In the genomic region with DNA sequence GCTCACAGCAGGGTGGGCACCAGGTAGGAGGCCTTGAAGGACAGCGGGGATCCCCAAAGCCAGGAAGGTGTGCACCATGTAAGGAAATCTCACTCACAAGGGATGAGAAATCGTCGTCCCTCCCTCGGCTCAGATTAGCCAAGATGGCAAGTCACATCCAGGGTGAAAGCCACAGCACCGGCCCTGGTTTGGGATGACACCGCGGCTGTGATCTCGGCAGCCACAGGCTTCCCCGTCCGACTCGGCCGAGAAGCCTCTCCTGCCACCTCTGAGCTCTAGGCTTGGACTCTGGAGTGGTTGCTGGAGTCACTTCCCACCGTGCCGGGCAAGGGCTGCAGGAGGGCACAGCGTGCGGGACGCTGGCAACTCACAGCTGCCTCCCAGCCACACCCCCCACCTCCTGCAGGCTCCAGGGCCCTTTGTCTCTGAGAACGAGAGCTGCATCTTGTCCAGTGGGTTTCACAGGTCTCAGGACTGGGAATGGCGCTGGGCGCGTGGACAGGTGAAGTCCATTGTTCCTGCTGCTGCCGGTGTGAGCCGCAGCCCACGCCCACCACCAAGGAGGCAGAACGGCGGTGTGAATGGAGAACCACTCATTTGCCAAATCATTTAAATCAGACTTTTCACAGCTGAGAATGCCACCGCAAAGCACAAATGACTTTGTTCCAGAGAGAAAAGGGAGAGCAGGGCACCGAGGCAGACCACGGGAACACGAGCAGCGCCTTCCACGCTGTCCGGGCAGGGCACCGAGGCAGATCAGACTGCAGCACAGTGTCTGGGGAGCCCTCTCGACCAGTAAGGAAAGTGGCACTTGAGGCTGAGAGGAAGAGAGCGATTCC, we compare ENCODE assay signal across 1 cellular context.
TF ChIP-seq lines count a peak whose summit lies in the region.

No MANE protein-coding gene starts in this region.

TF ChIP-seq in WTC11, 78 proteins besides CTCF, POLR2A, EP300 and RAD21:
- TF ChIP-seq NR1H2 (CRISPR knock-in tag; IDR thresholded peaks at IDR 0.05): no peak
- TF ChIP-seq, protein P1, sequence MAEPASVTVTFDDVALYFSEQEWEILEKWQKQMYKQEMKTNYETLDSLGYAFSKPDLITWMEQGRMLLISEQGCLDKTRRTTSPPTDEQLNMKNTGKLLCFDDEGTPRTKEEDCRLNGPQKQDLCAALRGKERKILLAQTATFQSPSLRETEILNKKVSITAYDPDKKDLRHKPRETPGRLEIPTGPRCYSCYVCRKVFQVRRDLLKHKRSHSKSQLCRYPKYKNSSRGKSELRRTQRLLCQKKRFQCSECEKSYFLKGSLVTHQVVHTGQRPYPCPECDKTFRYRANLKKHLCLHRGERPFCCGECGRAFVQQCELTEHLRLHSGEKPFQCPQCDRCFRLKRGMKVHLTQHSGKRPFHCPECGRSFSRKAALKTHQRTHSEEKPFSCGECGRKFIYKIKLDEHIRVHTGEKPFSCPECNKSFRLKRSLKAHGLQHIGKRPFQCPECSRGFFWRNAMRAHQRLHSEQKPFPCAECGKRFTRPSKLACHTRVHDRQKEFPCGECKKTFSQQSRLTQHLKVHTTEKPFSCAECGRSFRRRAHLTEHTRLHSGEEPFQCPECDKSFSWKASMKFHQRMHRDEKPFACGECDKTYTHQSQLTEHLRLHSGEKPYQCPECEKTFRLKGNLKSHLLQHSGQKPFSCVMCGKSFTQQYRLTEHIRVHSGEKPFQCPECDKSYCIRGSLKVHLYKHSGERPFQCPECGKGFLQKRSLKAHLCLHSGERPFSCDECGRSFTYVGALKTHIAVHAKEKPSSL (CRISPR knock-in tag; conservative IDR thresholded peaks at IDR 0.05): no peak
- TF ChIP-seq NFE2L1 (CRISPR knock-in tag; IDR thresholded peaks at IDR 0.05): no peak
- TF ChIP-seq ZNF232 (CRISPR knock-in tag; IDR thresholded peaks at IDR 0.05): no peak
- TF ChIP-seq CDX4 (CRISPR knock-in tag; IDR thresholded peaks at IDR 0.05; ENCODE audit: borderline replicate concordance): no peak
- TF ChIP-seq, protein P2, sequence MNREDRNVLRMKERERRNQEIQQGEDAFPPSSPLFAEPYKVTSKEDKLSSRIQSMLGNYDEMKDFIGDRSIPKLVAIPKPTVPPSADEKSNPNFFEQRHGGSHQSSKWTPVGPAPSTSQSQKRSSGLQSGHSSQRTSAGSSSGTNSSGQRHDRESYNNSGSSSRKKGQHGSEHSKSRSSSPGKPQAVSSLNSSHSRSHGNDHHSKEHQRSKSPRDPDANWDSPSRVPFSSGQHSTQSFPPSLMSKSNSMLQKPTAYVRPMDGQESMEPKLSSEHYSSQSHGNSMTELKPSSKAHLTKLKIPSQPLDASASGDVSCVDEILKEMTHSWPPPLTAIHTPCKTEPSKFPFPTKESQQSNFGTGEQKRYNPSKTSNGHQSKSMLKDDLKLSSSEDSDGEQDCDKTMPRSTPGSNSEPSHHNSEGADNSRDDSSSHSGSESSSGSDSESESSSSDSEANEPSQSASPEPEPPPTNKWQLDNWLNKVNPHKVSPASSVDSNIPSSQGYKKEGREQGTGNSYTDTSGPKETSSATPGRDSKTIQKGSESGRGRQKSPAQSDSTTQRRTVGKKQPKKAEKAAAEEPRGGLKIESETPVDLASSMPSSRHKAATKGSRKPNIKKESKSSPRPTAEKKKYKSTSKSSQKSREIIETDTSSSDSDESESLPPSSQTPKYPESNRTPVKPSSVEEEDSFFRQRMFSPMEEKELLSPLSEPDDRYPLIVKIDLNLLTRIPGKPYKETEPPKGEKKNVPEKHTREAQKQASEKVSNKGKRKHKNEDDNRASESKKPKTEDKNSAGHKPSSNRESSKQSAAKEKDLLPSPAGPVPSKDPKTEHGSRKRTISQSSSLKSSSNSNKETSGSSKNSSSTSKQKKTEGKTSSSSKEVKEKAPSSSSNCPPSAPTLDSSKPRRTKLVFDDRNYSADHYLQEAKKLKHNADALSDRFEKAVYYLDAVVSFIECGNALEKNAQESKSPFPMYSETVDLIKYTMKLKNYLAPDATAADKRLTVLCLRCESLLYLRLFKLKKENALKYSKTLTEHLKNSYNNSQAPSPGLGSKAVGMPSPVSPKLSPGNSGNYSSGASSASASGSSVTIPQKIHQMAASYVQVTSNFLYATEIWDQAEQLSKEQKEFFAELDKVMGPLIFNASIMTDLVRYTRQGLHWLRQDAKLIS (CRISPR knock-in tag; IDR thresholded peaks at IDR 0.05; ENCODE audit: borderline replicate concordance): no peak
- no peak for TF ChIP-seq ZNF281 (CRISPR knock-in tag; IDR thresholded peaks at IDR 0.05)
- no peak for TF ChIP-seq ZSCAN18 (CRISPR knock-in tag; IDR thresholded peaks at IDR 0.05)
- TF ChIP-seq FOXK1 (CRISPR knock-in tag; IDR thresholded peaks at IDR 0.05): no peak
- no peak for TF ChIP-seq NFYB (CRISPR knock-in tag; conservative IDR thresholded peaks at IDR 0.05; ENCODE audit: low read depth)
- no peak for TF ChIP-seq ESRRA (CRISPR knock-in tag; IDR thresholded peaks at IDR 0.05; ENCODE audit: borderline replicate concordance)
- no peak for TF ChIP-seq TCF7 (CRISPR knock-in tag; IDR thresholded peaks at IDR 0.05; ENCODE audit: low read depth)
